Comparison of ENCODE assay signal across 9 cellular contexts in the genomic region with DNA sequence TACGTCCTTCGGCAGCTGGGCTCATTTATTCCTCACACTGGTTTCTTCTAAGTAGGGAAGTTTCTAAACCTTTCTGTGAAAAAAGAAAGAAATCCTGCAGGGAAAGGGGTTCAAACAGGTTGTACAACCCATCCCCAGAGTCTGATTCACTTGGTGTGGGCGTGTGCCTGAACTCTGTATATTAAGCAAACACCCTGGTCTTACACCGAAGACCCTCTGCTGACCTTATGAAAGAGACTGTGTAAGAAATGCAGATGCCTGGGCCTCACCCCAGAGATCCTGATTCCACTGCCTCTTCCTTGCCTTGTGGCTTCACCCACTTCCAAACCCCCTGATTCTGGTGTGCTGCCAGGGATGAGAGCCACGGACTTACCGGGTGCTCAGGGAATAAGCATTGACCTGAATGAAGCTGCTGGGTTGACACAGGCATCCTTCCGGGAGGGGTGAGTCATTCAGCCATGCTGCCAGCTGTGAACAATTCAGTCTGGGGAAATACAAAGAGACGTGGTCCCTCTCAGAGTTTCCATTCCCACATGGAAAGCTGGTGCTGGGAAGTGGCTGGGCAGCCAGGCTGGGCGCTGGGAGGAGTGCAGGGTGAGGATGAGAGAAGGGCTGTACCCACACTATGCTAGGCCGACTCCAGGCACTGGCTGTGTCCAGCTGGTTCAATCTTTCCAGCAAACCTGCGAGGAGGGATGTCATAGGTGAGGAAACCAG. TPM values are rescaled to one million over a fixed set of nuclear protein-coding genes. Genes with fewer than 3 reads are reported as not detected.
DNase-seq lines count a peak whose midpoint lies in the region; ATAC-seq and TF ChIP-seq lines count a peak whose summit lies in the region.
"Had no signal": no experiment of that assay in that cellular context is flagged by ENCODE, and none has a peak within 500 bp of the region (broad histone marks: within the 10 kb centered on the region; RNA-seq: fewer than 3 reads in every experiment).

No MANE protein-coding gene starts in this region.

- ATAC-seq in HG03439 (IDR thresholded peaks at IDR 0.05; ENCODE audit: unreplicated experiment): no peak

- no peak overlapping the region for H3K4me3 Mint-ChIP-seq in activated T-helper 2 cell treated with anti-CD3 and anti-CD28 coated beads, Interferon-gamma antibody, Interleukin-2, Interleukin-4, amounts not matched to agents 10 μg/mL and 5 μg/mL and 100 μg/mL, durations not matched to agents 14 hours and 24 hours and 36 hours (ENCODE audit: low read depth)

- no peaks in the 10 kb centered on the region for H3K9me3 Mint-ChIP-seq in activated T-helper 2 cell treated with anti-CD3 and anti-CD28 coated beads, Interferon-gamma antibody, Interleukin-2, Interleukin-4, amounts not matched to agents 10 μg/mL and 5 μg/mL and 100 μg/mL, durations not matched to agents 14 hours and 24 hours and 36 hours

- H3K9me3 ChIP-seq in tibial artery: no peaks in the 10 kb centered on the region
- H3K9me3 ChIP-seq: BLaER1 had no signal

- no peak for TF ChIP-seq CTCF in tibial artery (IDR thresholded peaks at IDR 0.05)

- DNase-seq in NCI-H2107 (lab: John Stamatoyannopoulos, UW) (peak; percentile 12), NCI-H2107 treated with DMSO at 0.1 percent for 48 hours (lab: John Stamatoyannopoulos, UW; ENCODE audit: unreplicated experiment) (no peak), amniotic stem cell (lab: John Stamatoyannopoulos, UW) (peak; percentile 94), iPS-NIHi11 (ENCODE audit: low spot score) (peak; percentile 68), tibial artery (peak; percentile 84 to 91), HuH-7.5 (ENCODE audit: low spot score) (no peak)
- DNase-seq in activated T-helper 2 cell treated with anti-CD3 and anti-CD28 coated beads, Interferon-gamma antibody, Interleukin-2, Interleukin-4, amounts not matched to agents 10 μg/mL and 5 μg/mL and 100 μg/mL, durations not matched to agents 14 hours and 24 hours and 36 hours (ENCODE audit: low spot score): no peak

- peaks cover 2% of the 10 kb centered on the region for H3K4me1 Mint-ChIP-seq in activated T-helper 2 cell treated with anti-CD3 and anti-CD28 coated beads, Interferon-gamma antibody, Interleukin-2, Interleukin-4, amounts not matched to agents 10 μg/mL and 5 μg/mL and 100 μg/mL, durations not matched to agents 14 hours and 24 hours and 36 hours (ENCODE audit: low read depth)

- peak overlapping the region; percentile 64 to 72 for H3K27ac ChIP-seq in tibial artery
- H3K27ac ChIP-seq: BLaER1 had no signal

- no peaks in the 10 kb centered on the region for H3K36me3 ChIP-seq in tibial artery
- H3K36me3 ChIP-seq: BLaER1 had no signal

- H3K4me1 ChIP-seq in tibial artery: peaks cover 0 to 37% (median 17%) of the 10 kb centered on the region in 4 donors
- H3K4me1 ChIP-seq: BLaER1 had no signal

- intact Hi-C loops in tibial artery (cut with DNase I; ENCODE audit: low total_unique reads): no loop called here
- intact Hi-C loops in activated T-helper 2 cell treated with anti-CD3 and anti-CD28 coated beads, Interferon-gamma antibody, Interleukin-2, Interleukin-4, amounts not matched to agents 10 μg/mL and 5 μg/mL and 100 μg/mL, durations not matched to agents 14 hours and 24 hours and 36 hours (cut with micrococcal nuclease): no loop called here

- H3K27me3 Mint-ChIP-seq in activated T-helper 2 cell treated with anti-CD3 and anti-CD28 coated beads, Interferon-gamma antibody, Interleukin-2, Interleukin-4, amounts not matched to agents 10 μg/mL and 5 μg/mL and 100 μg/mL, durations not matched to agents 14 hours and 24 hours and 36 hours (ENCODE audit: low read depth): no peaks in the 10 kb centered on the region

- H3K36me3 Mint-ChIP-seq in activated T-helper 2 cell treated with anti-CD3 and anti-CD28 coated beads, Interferon-gamma antibody, Interleukin-2, Interleukin-4, amounts not matched to agents 10 μg/mL and 5 μg/mL and 100 μg/mL, durations not matched to agents 14 hours and 24 hours and 36 hours (ENCODE audit: low read depth): no peaks in the 10 kb centered on the region

- H3K27ac Mint-ChIP-seq in activated T-helper 2 cell treated with anti-CD3 and anti-CD28 coated beads, Interferon-gamma antibody, Interleukin-2, Interleukin-4, amounts not matched to agents 10 μg/mL and 5 μg/mL and 100 μg/mL, durations not matched to agents 14 hours and 24 hours and 36 hours: no peak overlapping the region

- H3K27me3 ChIP-seq in tibial artery: no peaks in the 10 kb centered on the region
- H3K27me3 ChIP-seq: BLaER1 had no signal

- H3K4me3 ChIP-seq in tibial artery: no peak overlapping the region
- H3K4me3 ChIP-seq: BLaER1 had no signal

RNA-seq across cellular contexts. Expression of gene ACTN1, which starts 26.5 kb away (rescaled TPM):
- 133 and 134 TPM in 2 replicates for total RNA-seq in activated T-helper 2 cell treated with anti-CD3 and anti-CD28 coated beads, Interferon-gamma antibody, Interleukin-2, Interleukin-4, amounts not matched to agents 10 μg/mL and 5 μg/mL and 100 μg/mL, durations not matched to agents 14 hours and 24 hours and 36 hours

Comparison
In these comparisons a context has a peak if more than half of its experiments do, and no peak if none do; other contexts are left out.
1. DNase-seq: peak in NCI-H2107 (single experiment), amniotic stem cell (single experiment), iPS-NIHi11 (single experiment) and tibial artery (2 of 2); none in NCI-H2107 treated with DMSO at 0.1 percent for 48 hours (single experiment), HuH-7.5 (single experiment) and activated T-helper 2 cell treated with anti-CD3 and anti-CD28 coated beads, Interferon-gamma antibody, Interleukin-2, Interleukin-4, amounts not matched to agents 10 μg/mL and 5 μg/mL and 100 μg/mL, durations not matched to agents 14 hours and 24 hours and 36 hours (single experiment).